26 cellular contexts compared by ENCODE assay signal in genomic region chr2:31018280-31018679, GRCh38.
"Had no signal": no experiment of that assay in that cellular context is flagged by ENCODE, and none has a peak within 500 bp of the region (broad histone marks: within the 10 kb centered on the region; RNA-seq: fewer than 3 reads in every experiment).

No MANE protein-coding gene starts in this region.

- H3K4me1 ChIP-seq: colonic mucosa, esophagus squamous epithelium, gastroesophageal sphincter had no signal

- DNase-seq: activated CD4-positive, alpha-beta T cell treated with anti-CD3 and anti-CD28 coated beads for 48 hours; activated CD4-positive, alpha-beta T cell treated with anti-CD3 and anti-CD28 coated beads, Interleukin-2, amount 50 U/mL, for 1 hour; activated CD4-positive, alpha-beta T cell treated with anti-CD3 and anti-CD28 coated beads, Interleukin-2, amount 50 U/mL, for 48 hours; activated CD8-positive, alpha-beta memory T cell treated with anti-CD3 and anti-CD28 coated beads for 24 hours; activated CD8-positive, alpha-beta T cell treated with anti-CD3 and anti-CD28 coated beads for 36 hours; activated effector memory CD4-positive, alpha-beta T cell treated with Interleukin-2 at 50 U/mL for 16 hours; activated gamma-delta T cell treated with Interleukin-2 at 50 U/mL for 16 hours; activated naive CD4-positive, alpha-beta T cell treated with anti-CD3 and anti-CD28 coated beads, Interleukin-2, amount 50 U/mL, for 16 hours; activated naive CD4-positive, alpha-beta T cell treated with Interleukin-2 at 50 U/mL for 16 hours; activated T-cell treated with anti-CD3 and anti-CD28 coated beads, Interleukin-2, amount 50 U/mL, for 4 hours; amniotic stem cell; anterior cingulate cortex; central memory CD4-positive, alpha-beta T cell; cerebellar nuclear complex; colonic mucosa; effector CD8-positive, alpha-beta T cell; esophagus squamous epithelium; foreskin melanocyte; T-helper 2 cell had no signal

- H3K36me3 ChIP-seq: colonic mucosa, esophagus squamous epithelium, gastroesophageal sphincter had no signal

- H3K27me3 ChIP-seq: colonic mucosa, esophagus squamous epithelium had no signal

- H3K4me3 ChIP-seq: colonic mucosa, esophagus squamous epithelium, gastroesophageal sphincter had no signal

- ATAC-seq: activated CD4-positive, CD25-positive, alpha-beta regulatory T cell treated with anti-CD3 and anti-CD28 coated beads, Interleukin-2, amount 50 U/mL, for 24 hours; activated CD8-positive, alpha-beta T cell treated with anti-CD3 and anti-CD28 coated beads for 36 hours; activated T-cell treated with anti-CD3 and anti-CD28 coated beads, Interleukin-2, amount 50 U/mL, for 4 hours; activated T-helper 17 cell treated with anti-CD3 and anti-CD28 coated beads, Interleukin-2, amount 50 U/mL, for 72 hours; gastroesophageal sphincter; WTC11 had no signal

- H3K27ac Mint-ChIP-seq: activated CD8-positive, alpha-beta T cell treated with anti-CD3 and anti-CD28 coated beads for 36 hours; activated naive CD8-positive, alpha-beta T cell; activated T-helper 17 cell treated with anti-CD3 and anti-CD28 coated beads, Interleukin-2, amount 50 U/mL, for 72 hours; WTC11 had no signal

- H3K9me3 ChIP-seq: colonic mucosa, esophagus squamous epithelium, gastroesophageal sphincter had no signal

- H3K36me3 Mint-ChIP-seq: activated naive CD8-positive, alpha-beta T cell; WTC11 had no signal

- H3K27ac ChIP-seq: colonic mucosa, epithelial cell of prostate, esophagus squamous epithelium, gastroesophageal sphincter, VCaP had no signal

- H3K4me1 Mint-ChIP-seq: activated T-helper 17 cell treated with anti-CD3 and anti-CD28 coated beads, Interleukin-2, amount 50 U/mL, for 72 hours had no signal

- H3K4me3 Mint-ChIP-seq: activated CD8-positive, alpha-beta T cell treated with anti-CD3 and anti-CD28 coated beads for 36 hours; activated naive CD8-positive, alpha-beta T cell; activated T-cell treated with anti-CD3 and anti-CD28 coated beads, Interleukin-2, amount 50 U/mL, for 4 hours; activated T-helper 17 cell treated with anti-CD3 and anti-CD28 coated beads, Interleukin-2, amount 50 U/mL, for 72 hours; WTC11 had no signal

- H3K9me3 Mint-ChIP-seq: activated CD8-positive, alpha-beta T cell treated with anti-CD3 and anti-CD28 coated beads for 36 hours; activated T-cell treated with anti-CD3 and anti-CD28 coated beads, Interleukin-2, amount 50 U/mL, for 4 hours; activated T-helper 17 cell treated with anti-CD3 and anti-CD28 coated beads, Interleukin-2, amount 50 U/mL, for 72 hours; WTC11 had no signal

- H3K27me3 Mint-ChIP-seq: activated CD8-positive, alpha-beta T cell treated with anti-CD3 and anti-CD28 coated beads for 36 hours; activated naive CD8-positive, alpha-beta T cell had no signal
